8 cellular contexts compared by ENCODE assay signal in genomic region chr15:30990451-30991300, GRCh38. TPM values are rescaled to one million over a fixed set of nuclear protein-coding genes. Genes with fewer than 3 reads are reported as not detected.
DNase-seq lines count a peak whose midpoint lies in the region; ATAC-seq, FAIRE-seq and TF ChIP-seq lines count a peak whose summit lies in the region.

No MANE protein-coding gene starts in this region.

- H3K27ac ChIP-seq in A673 (ENCODE audit: low read depth, low read length, poor library complexity, severe bottlenecking) = peak overlapping the region; percentile 89
- peak overlapping the region; percentile 98 for H3K27ac ChIP-seq in breast epithelium
- peak overlapping the region; percentile 98 to 99 for H3K27ac ChIP-seq in left lung
- H3K27ac ChIP-seq in testis = peak overlapping the region; percentile 93 to 95

- no peak for TF ChIP-seq CTCF in A673 (conservative IDR thresholded peaks at IDR 0.05; ENCODE audit: low read depth, low read length)
- no peak for TF ChIP-seq CTCF in breast epithelium (IDR thresholded peaks at IDR 0.05)
- no peak for TF ChIP-seq CTCF in left lung (IDR thresholded peaks at IDR 0.05)
- TF ChIP-seq CTCF in testis (IDR thresholded peaks at IDR 0.05) = no peak

- BruUV-seq in A673 (replicated peaks; lab: Mats Ljungman, UMichigan) = TSS peak; percentile 54

- DNase-seq in A673 (ENCODE audit: low spot score) = peak; percentile 57
- no peak for DNase-seq in GM19239 (ENCODE audit: insufficient read length, low spot score)
- peak; percentile 4 for DNase-seq in NCI-H460 (ENCODE audit: extremely low read depth, low read depth)
- peak in 1 of 2 donors; percentile 53 for DNase-seq in breast epithelium (ENCODE audit: low spot score in 2 of 2)
- no peak for DNase-seq in left lung
- peak; percentile 42 for DNase-seq in testis

- peak overlapping the region; percentile 94 for H3K4me3 ChIP-seq in A673 (ENCODE audit: low read depth, low read length, poor library complexity, severe bottlenecking)
- H3K4me3 ChIP-seq in breast epithelium = peak overlapping the region; percentile 91 to 98 (median 96)
- peak overlapping the region; percentile 79 to 86 for H3K4me3 ChIP-seq in left lung
- H3K4me3 ChIP-seq in testis = peak overlapping the region; percentile 87 to 99

- CTCF ChIA-PET in A673 (lab: Charles Lee) = interaction anchor here (1.1 kb wide), 1 partner anchor 138 kb away, joined by 3 read pairs; no protein-coding TSS in a partner anchor

- no peaks in the 10 kb centered on the region for H3K27me3 ChIP-seq in A673 (replicated peaks; ENCODE audit: insufficient read depth, low read depth, low read length, poor library complexity)
- no peaks in the 10 kb centered on the region for H3K27me3 ChIP-seq in breast epithelium
- no peaks in the 10 kb centered on the region for H3K27me3 ChIP-seq in left lung
- no peaks in the 10 kb centered on the region for H3K27me3 ChIP-seq in testis

- ATAC-seq in left lung (peak; percentile 19), HG02798 (IDR thresholded peaks at IDR 0.05; ENCODE audit: poor library complexity, unreplicated experiment) (no peak), GM21390 (IDR thresholded peaks at IDR 0.05; ENCODE audit: unreplicated experiment) (no peak)

- H3K9me3 ChIP-seq in A673 (ENCODE audit: low read depth, low read length, poor library complexity, severe bottlenecking) (no peaks in the 10 kb centered on the region), breast epithelium (no peaks in the 10 kb centered on the region), left lung (no peaks in the 10 kb centered on the region), testis (no peaks in the 10 kb centered on the region)

- FAIRE-seq in GM19239 (lab: Jason Lieb, UNC) = peak; percentile 75

- TF ChIP-seq POLR2A in breast epithelium (IDR thresholded peaks at IDR 0.05) (no peak), testis (IDR thresholded peaks at IDR 0.05) (no peak)

- no peaks in the 10 kb centered on the region for H3K36me3 ChIP-seq in A673 (ENCODE audit: insufficient read depth, low read length, poor library complexity, severe bottlenecking)
- H3K36me3 ChIP-seq in breast epithelium = no peaks in the 10 kb centered on the region
- peaks cover 0 to 20% of the 10 kb centered on the region in 2 donors for H3K36me3 ChIP-seq in left lung
- no peaks in the 10 kb centered on the region for H3K36me3 ChIP-seq in testis (ENCODE audit: low read depth, missing control alignments)

- peaks cover 7% of the 10 kb centered on the region for H3K4me1 ChIP-seq in A673 (ENCODE audit: insufficient read depth, low read length, poor library complexity, severe bottlenecking)
- H3K4me1 ChIP-seq in breast epithelium = no peaks in the 10 kb centered on the region
- peaks cover 13 to 41% of the 10 kb centered on the region in 2 donors for H3K4me1 ChIP-seq in left lung
- H3K4me1 ChIP-seq in testis = peaks cover 11% of the 10 kb centered on the region

- intact Hi-C loops in A673 (cut with micrococcal nuclease; ENCODE audit: unreplicated experiment) (loop anchor here (5.0 kb wide), 2 partner anchors 42 to 88 kb away; partner anchors contain the start of gene FAN1), breast epithelium (cut with DNase I; ENCODE audit: low total_unique reads) (no loop called here), left lung (cut with DNase I) (no loop called here), testis (cut with DNase I; ENCODE audit: low total_unique reads) (loop anchor here (10.0 kb wide), 1 partner anchor 494 kb away; no protein-coding TSS in a partner anchor)

- WGBS in testis, 2 donors = 2 to 3% methylated on average over 27 to 28 of the region's 28 CpGs

- POLR2A ChIA-PET in A673 (lab: Charles Lee; ENCODE audit: low non-redundant PET) = no interaction called here

RNA-seq across cellular contexts. Expression of gene MTMR10, which starts 0.8 kb away (rescaled TPM):
- 15.8 and 16.0 TPM in 2 replicates for total RNA-seq in A673 (2021)
- total RNA-seq in NCI-H460 (2014; rRNA removed; shearing (Covaris generic)) = 16.2 and 18.9 TPM in 2 replicates
- 7.9 and 15.7 TPM in 2 replicates for polyA plus RNA-seq in NCI-H460 (2014; cell fraction: nucleus; rRNA removed)
- 10 to 100 TPM; 31.5 to 46.9 (median 35.7) TPM for total RNA-seq in breast epithelium
- total RNA-seq in left lung = 10 to 100 TPM; 33.1 to 34.3 TPM
- 10 to 100 TPM; 35.4 to 36.6 TPM for total RNA-seq in testis
- polyA plus RNA-seq in testis (ENCODE audit: insufficient read depth, low read depth, low replicate concordance) = 27.0 TPM

Comparison
In these comparisons a context has a peak if more than half of its experiments do, and no peak if none do; other contexts are left out.
1. DNase-seq: peak in A673 (single experiment), NCI-H460 (single experiment) and testis (single experiment); none in GM19239 (single experiment) and left lung (0 of 2).
2. intact Hi-C loops: an anchor here in A673 (5.0 kb wide) and testis (10.0 kb wide); none called in breast epithelium and left lung.
3. Peak in every context shown above with its lines, with median percentiles within 50 percentile points of each other: H3K27ac ChIP-seq and H3K4me3 ChIP-seq.